Comparison of ENCODE assay signal across 26 cellular contexts in genomic region chr1:171674443-171675405, GRCh38. TPM values are rescaled to one million over a fixed set of nuclear protein-coding genes. Genes with fewer than 3 reads are reported as not detected.
DNase-seq lines count a peak whose midpoint lies in the region; ATAC-seq, FAIRE-seq and TF ChIP-seq lines count a peak whose summit lies in the region.
"Had no signal": no experiment of that assay in that cellular context is flagged by ENCODE, and none has a peak within 500 bp of the region (broad histone marks: within the 10 kb centered on the region; RNA-seq: fewer than 3 reads in every experiment).

No MANE protein-coding gene starts in this region.

- POLR2A ChIA-PET in K562 (lab: Yijun Ruan, JAX) (no interaction called here), PC-9 (lab: Charles Lee; ENCODE audit: unreplicated experiment) (no interaction called here), PC-3 (lab: Charles Lee; ENCODE audit: unreplicated experiment) (no interaction called here)

- H3K9me3 ChIP-seq in K562 (replicated peaks; ENCODE audit: control insufficient read depth, insufficient read depth, low read depth, low read length) (no peaks in the 10 kb centered on the region), muscle layer of colon (ENCODE audit: low read length) (no peaks in the 10 kb centered on the region), tibial nerve (no peaks in the 10 kb centered on the region), PC-9 (ENCODE audit: insufficient read depth, low read depth) (no peaks in the 10 kb centered on the region), PC-3 (ENCODE audit: low read length) (no peaks in the 10 kb centered on the region)
- H3K9me3 ChIP-seq: Peyer's patch, upper lobe of left lung had no signal

- H2AFZ ChIP-seq in K562 (ENCODE audit: low read depth, low read length) (no peak overlapping the region), PC-9 (no peak overlapping the region), PC-3 (ENCODE audit: low read length) (no peak overlapping the region)

- TF ChIP-seq CTCF in K562 (IDR thresholded peaks at IDR 0.05 in 2 of 3, conservative IDR thresholded peaks at IDR 0.05 in 1 of 3; ENCODE audit: insufficient read depth in 2 of 3, low read depth in 1 of 3, low read length in 3 of 3) (no peak), tibial nerve (IDR thresholded peaks at IDR 0.05) (no peak), PC-9 (conservative IDR thresholded peaks at IDR 0.05) (no peak), PC-3 (conservative IDR thresholded peaks at IDR 0.05; ENCODE audit: low read depth, low read length) (no peak)

- CTCF ChIA-PET in K562 (lab: Yijun Ruan, JAX; ENCODE audit: low intra/inter-chr PET ratio), result no interaction called here
- CTCF ChIA-PET in PC-9 (lab: Charles Lee), result interaction anchor here (0.6 kb wide), 1 partner anchor 249 kb away, joined by 3 read pairs; no protein-coding TSS in a partner anchor
- CTCF ChIA-PET in PC-3 (lab: Charles Lee), result interaction anchor here (0.5 to 0.6 kb wide), 2 partner anchors 32 to 41 kb away, joined by 3 to 4 read pairs; no protein-coding TSS in a partner anchor

- no peak overlapping the region for H3K27ac ChIP-seq in K562 (ENCODE audit: extremely low read depth, low read depth, low read length)
- H3K27ac ChIP-seq in muscle layer of colon (ENCODE audit: low read depth, low read length), result peak overlapping the region; percentile 19
- peak overlapping the region in 3 of 4 donors; percentile 10 to 74 (median 37) for H3K27ac ChIP-seq in tibial nerve
- no peak overlapping the region for H3K27ac ChIP-seq in PC-9
- no peak overlapping the region for H3K27ac ChIP-seq in PC-3 (ENCODE audit: low read length)
- H3K27ac ChIP-seq: brain microvascular endothelial cell, C4-2B, SK-N-MC had no signal

- H3K27me3 ChIP-seq in K562 (ENCODE audit: control insufficient read depth in 2 of 2, insufficient read depth in 2 of 2, low read length in 2 of 2) (peaks cover 15 to 17% of the 10 kb centered on the region in 2 experiments), muscle layer of colon (ENCODE audit: control insufficient read depth in 1 of 2, insufficient read depth in 2 of 2, low read length in 2 of 2) (no peaks in the 10 kb centered on the region), tibial nerve (no peaks in the 10 kb centered on the region), PC-9 (ENCODE audit: insufficient read depth, low read depth) (no peaks in the 10 kb centered on the region), PC-3 (ENCODE audit: low read length) (peaks cover 48% of the 10 kb centered on the region)
- H3K27me3 ChIP-seq: brain microvascular endothelial cell, Peyer's patch, upper lobe of left lung had no signal

- H3K4me1 ChIP-seq in K562 (replicated peaks in 1 of 2; ENCODE audit: control insufficient read depth in 2 of 2, insufficient read depth in 2 of 2, low read length in 2 of 2) (peaks cover 0 to 5% of the 10 kb centered on the region in 2 experiments; a peak in 3 of 5 replicates), muscle layer of colon (ENCODE audit: insufficient read depth, low read length) (peaks cover 15% of the 10 kb centered on the region), tibial nerve (peaks cover 0 to 16% (median 0%) of the 10 kb centered on the region in 4 donors), PC-9 (replicated peaks; ENCODE audit: insufficient read depth) (no peaks in the 10 kb centered on the region), PC-3 (ENCODE audit: insufficient read depth, low read length) (no peaks in the 10 kb centered on the region)
- H3K4me1 ChIP-seq: Peyer's patch had no signal

- H4K20me1 ChIP-seq in K562 (replicated peaks; ENCODE audit: control insufficient read depth, insufficient read depth, low read length) (no peaks in the 10 kb centered on the region), PC-9 (ENCODE audit: insufficient read depth) (no peaks in the 10 kb centered on the region), PC-3 (ENCODE audit: low read length) (no peaks in the 10 kb centered on the region)

- TF ChIP-seq RAD21 in K562 (CRISPR knock-in tag; conservative IDR thresholded peaks at IDR 0.05 in 1 of 2, IDR thresholded peaks at IDR 0.05 in 1 of 2), result no peak

- FAIRE-seq in K562 (lab: Jason Lieb, UNC), result no peak
- FAIRE-seq: colon had no signal

- BruUV-seq in K562 (replicated peaks; lab: Mats Ljungman, UMichigan), result no TSS peak
- BruUV-seq in PC-9 (replicated peaks; lab: Mats Ljungman, UMichigan), result no TSS peak
- no TSS peak for BruUV-seq in PC-3 (replicated peaks; lab: Mats Ljungman, UMichigan)

- in situ Hi-C loops in K562 (cut with MboI), result no loop called here

- no peak for TF ChIP-seq POLR2A in K562 (conservative IDR thresholded peaks at IDR 0.05)
- no peak for TF ChIP-seq POLR2A in tibial nerve (IDR thresholded peaks at IDR 0.05)

- H3K9ac ChIP-seq in K562 (ENCODE audit: insufficient read depth in 1 of 2, low read depth in 2 of 2, low read length in 2 of 2) (no peak overlapping the region), muscle layer of colon (ENCODE audit: low read length) (no peak overlapping the region), PC-3 (ENCODE audit: low read length) (no peak overlapping the region)

- H3K36me3 ChIP-seq in K562 (ENCODE audit: control insufficient read depth, insufficient read depth, low read length) (no peaks in the 10 kb centered on the region), muscle layer of colon (ENCODE audit: insufficient read depth, low read length) (no peaks in the 10 kb centered on the region), tibial nerve (no peaks in the 10 kb centered on the region), PC-9 (ENCODE audit: low read depth) (no peaks in the 10 kb centered on the region), PC-3 (ENCODE audit: low read depth, low read length) (no peaks in the 10 kb centered on the region)
- H3K36me3 ChIP-seq: brain microvascular endothelial cell, Peyer's patch, upper lobe of left lung had no signal

- DNase-seq in K562 (ENCODE audit: extremely low read depth in 1 of 4, low spot score in 3 of 4) (no peak), globus pallidus (ENCODE audit: low spot score) (peak; percentile 38), tibial nerve (ENCODE audit: low spot score in 2 of 2) (no peak), PC-9 (no peak), PC-3 (no peak)
- DNase-seq in activated CD4-positive, alpha-beta T cell treated with anti-CD3 and anti-CD28 coated beads for 48 hours, result no peak
- DNase-seq: activated CD8-positive, alpha-beta memory T cell treated with anti-CD3 and anti-CD28 coated beads, Interleukin-2, amount 50 U/mL, for 4 hours; activated naive CD8-positive, alpha-beta T cell treated with anti-CD3 and anti-CD28 coated beads, Interleukin-2, amount 10 ng/mL, durations not matched to agents 7 days and 5 days; brain microvascular endothelial cell; GOT3; immature natural killer cell; NCI-H1105 treated with DMSO at 0.1 percent for 48 hours; NCI-H2107; NCI-H446 treated with DMSO at 0.1 percent for 48 hours; Peyer's patch; retina; stimulated activated CD4-positive, alpha-beta T cell treated with anti-CD3 and anti-CD28 coated beads, Interleukin-12 subunit alpha, Interleukin-12 subunit beta, amount 100 ng/mL, for 4 hours; stimulated activated CD4-positive, alpha-beta T cell treated with anti-CD3 and anti-CD28 coated beads, Interleukin-4, amount 100 ng/mL, for 4 hours; stimulated activated naive CD8-positive, alpha-beta T cell treated with anti-CD3 and anti-CD28 coated beads, Interleukin-15, Interleukin-2, amounts not matched to agents 100 U/mL and 50 U/mL, for 24 hours; upper lobe of left lung had no signal

- intact Hi-C loops in K562 (cut with micrococcal nuclease) (no loop called here), PC-9 (cut with micrococcal nuclease; ENCODE audit: unreplicated experiment) (no loop called here), PC-3 (cut with micrococcal nuclease) (no loop called here)

- ATAC-seq in K562 (peak; percentile 19; the same call in 1 of the 3 replicates), PC-3 (no peak)
- ATAC-seq: stimulated activated naive CD8-positive, alpha-beta T cell treated with anti-CD3 and anti-CD28 coated beads, Interleukin-15, Interleukin-2, amounts not matched to agents 100 U/mL and 50 U/mL, for 24 hours had no signal

- TF ChIP-seq EP300 in K562 (IDR thresholded peaks at IDR 0.05; ENCODE audit: low read length) (no peak), tibial nerve (IDR thresholded peaks at IDR 0.05) (no peak)

- 2% methylated on average over 3 of the region's 3 CpGs for WGBS in K562 (ENCODE audit: insufficient coverage, low coverage, missing lambda C conversion rate)
- WGBS in tibial nerve, 2 donors, result 46 to 49% methylated on average over 3 of the region's 3 CpGs

- H3K9me2 ChIP-seq in PC-9 (ENCODE audit: insufficient read depth), result no peaks in the 10 kb centered on the region
- no peaks in the 10 kb centered on the region for H3K9me2 ChIP-seq in PC-3 (replicated peaks; ENCODE audit: low read length)

- no peaks in the 10 kb centered on the region for H3K9me1 ChIP-seq in K562 (ENCODE audit: control insufficient read depth, insufficient read depth, low read length)

- H3K4me2 ChIP-seq in K562 (ENCODE audit: insufficient read depth, low read length), result no peak overlapping the region
- no peak overlapping the region for H3K4me2 ChIP-seq in PC-9
- H3K4me2 ChIP-seq in PC-3 (ENCODE audit: low read length), result no peak overlapping the region

- H3K79me2 ChIP-seq in K562 (ENCODE audit: control insufficient read depth, insufficient read depth, low read length) (no peaks in the 10 kb centered on the region), PC-9 (ENCODE audit: low read depth) (no peaks in the 10 kb centered on the region), PC-3 (ENCODE audit: low read length) (no peaks in the 10 kb centered on the region)

- H3K4me3 ChIP-seq in K562 (no peak overlapping the region), muscle layer of colon (ENCODE audit: low read depth in 1 of 2, low read length in 2 of 2) (no peak overlapping the region), tibial nerve (no peak overlapping the region), PC-9 (no peak overlapping the region), PC-3 (ENCODE audit: low read length) (no peak overlapping the region)
- H3K4me3 ChIP-seq: Peyer's patch, SK-N-MC, upper lobe of left lung had no signal

- H3F3A ChIP-seq in PC-9 (ENCODE audit: insufficient read depth, low read depth) (no peaks in the 10 kb centered on the region), PC-3 (ENCODE audit: low read length, unreplicated experiment) (no peaks in the 10 kb centered on the region)

RNA-seq across cellular contexts. Expression of gene MYOC, which starts 22.2 kb away (rescaled TPM):
- total RNA-seq in K562 (2011; cell fraction: chromatin; rRNA removed; ENCODE audit: low replicate concordance), result not detected in 2 replicates
- not detected in 2 replicates for total RNA-seq in K562 (2011; cell fraction: nucleolus; rRNA removed)
- total RNA-seq in K562 (2011; cell fraction: nucleoplasm; rRNA removed), result not detected in 2 replicates
- total RNA-seq in K562 (2014; rRNA removed), result not detected in 2 replicates
- not detected in 2 replicates for total RNA-seq in K562 (2014; rRNA removed; fragmentation: Illumina TruSeq; extraction: Trizol)
- not detected in 2 replicates for total RNA-seq in K562 (2015; rRNA removed; fragmentation: Illumina TruSeq; extraction: Trizol)
- not detected in 2 replicates for total RNA-seq in K562 (2021)
- polyA plus RNA-seq in K562 (2011; rRNA removed), result not detected in 2 replicates
- not detected in 2 replicates for polyA plus RNA-seq in K562 (2011; cell fraction: cytosol; rRNA removed)
- polyA plus RNA-seq in K562 (2011; cell fraction: nucleus; rRNA removed), result not detected in 2 replicates
- polyA plus RNA-seq in K562 (2012), result not detected in 2 replicates
- polyA plus RNA-seq in K562 (2014; fragmentation: Illumina TruSeq; extraction: Trizol), result not detected in 2 replicates
- polyA plus RNA-seq in K562 (2014; fragmentation: Nextera tagmentation; extraction: Ambion mirVana), result not detected
- polyA plus RNA-seq in K562 (2014; rRNA removed), result not detected in 2 replicates
- polyA minus RNA-seq in K562 (2011; rRNA and poly(A)+ RNA removed), result not detected in 2 replicates
- polyA minus RNA-seq in K562 (2011; cell fraction: cytosol; rRNA and poly(A)+ RNA removed), result not detected in 2 replicates
- not detected in 2 replicates for polyA minus RNA-seq in K562 (2011; cell fraction: nucleus; rRNA and poly(A)+ RNA removed)
- 100 to 1,000 TPM in 3 of 4 donors, 10 to 100 TPM in 1; 52.8 to 403 (median 136) TPM for total RNA-seq in tibial nerve
- not detected in 2 replicates for total RNA-seq in PC-9 (2021)
- not detected in 2 replicates for total RNA-seq in PC-3 (2014; rRNA removed)
- total RNA-seq: activated naive CD8-positive, alpha-beta T cell treated with anti-CD3 and anti-CD28 coated beads, Interleukin-2, amount 10 ng/mL, durations not matched to agents 7 days and 5 days; activated T-helper 2 cell treated with anti-CD3 and anti-CD28 coated beads, Interferon-gamma antibody, Interleukin-2, Interleukin-4, amounts not matched to agents 10 μg/mL and 5 μg/mL and 100 μg/mL, durations not matched to agents 14 hours and 24 hours and 36 hours had no signal
- polyA plus RNA-seq: immature natural killer cell had no signal

RNA-seq across cellular contexts. Expression of gene MYOCOS, which starts 52.7 kb away (rescaled TPM):
- total RNA-seq in K562 (2011; cell fraction: chromatin; rRNA removed; ENCODE audit: low replicate concordance), result 0.30 TPM in 1 of 2 replicates, not detected in the other
- not detected in 2 replicates for total RNA-seq in K562 (2011; cell fraction: nucleolus; rRNA removed)
- total RNA-seq in K562 (2011; cell fraction: nucleoplasm; rRNA removed), result 0.31 TPM in 1 of 2 replicates, not detected in the other
- total RNA-seq in K562 (2014; rRNA removed), result not detected in 2 replicates
- 0.07 TPM in 1 of 2 replicates, not detected in the other for total RNA-seq in K562 (2014; rRNA removed; fragmentation: Illumina TruSeq; extraction: Trizol)
- total RNA-seq in K562 (2015; rRNA removed; fragmentation: Illumina TruSeq; extraction: Trizol), result 0.07 TPM in 1 of 2 replicates, not detected in the other
- not detected in 2 replicates for total RNA-seq in K562 (2021)
- not detected in 2 replicates for polyA plus RNA-seq in K562 (2011; rRNA removed)
- not detected in 2 replicates for polyA plus RNA-seq in K562 (2011; cell fraction: cytosol; rRNA removed)
- not detected in 2 replicates for polyA plus RNA-seq in K562 (2011; cell fraction: nucleus; rRNA removed)
- polyA plus RNA-seq in K562 (2012), result not detected in 2 replicates
- not detected in 2 replicates for polyA plus RNA-seq in K562 (2014; fragmentation: Illumina TruSeq; extraction: Trizol)
- not detected for polyA plus RNA-seq in K562 (2014; fragmentation: Nextera tagmentation; extraction: Ambion mirVana)
- not detected in 2 replicates for polyA plus RNA-seq in K562 (2014; rRNA removed)
- 0.07 TPM in 1 of 2 replicates, not detected in the other for polyA minus RNA-seq in K562 (2011; rRNA and poly(A)+ RNA removed)
- not detected in 2 replicates for polyA minus RNA-seq in K562 (2011; cell fraction: cytosol; rRNA and poly(A)+ RNA removed)
- polyA minus RNA-seq in K562 (2011; cell fraction: nucleus; rRNA and poly(A)+ RNA removed), result not detected in 2 replicates
- total RNA-seq in tibial nerve, result not detected
- not detected in 2 replicates for total RNA-seq in PC-9 (2021)
- not detected in 2 replicates for total RNA-seq in PC-3 (2014; rRNA removed)
- total RNA-seq: lower leg skin, Peyer's patch, upper lobe of left lung had no signal
- polyA plus RNA-seq: immature natural killer cell had no signal

Comparison
In these comparisons a context has a peak if more than half of its experiments do, and no peak if none do; other contexts are left out.
1. H3K27ac ChIP-seq: peak in muscle layer of colon (single experiment) and tibial nerve (3 of 4); none in K562 (single experiment), PC-9 (single experiment) and PC-3 (single experiment).
2. RNA of gene MYOC, which starts 22.2 kb away (total RNA-seq): 52.8 to 403 TPM in tibial nerve; not detected in K562, not detected in PC-9 and not detected in PC-3; every median in the first group is over 10 times any median in the second.